ENCODE assay signal across 8 cellular contexts in genomic region chr11:94129505-94130335, GRCh38. TPM values are rescaled to one million over a fixed set of nuclear protein-coding genes. Genes with fewer than 3 reads are reported as not detected.
DNase-seq lines count a peak whose midpoint lies in the region; ATAC-seq and TF ChIP-seq lines count a peak whose summit lies in the region.

No MANE protein-coding gene starts in this region.

- no peaks in the 10 kb centered on the region for H3K9me3 Mint-ChIP-seq in activated naive CD8-positive, alpha-beta T cell treated with anti-CD3 and anti-CD28 coated beads, Interleukin-2, amount 10 ng/mL, durations not matched to agents 7 days and 5 days
- H3K9me3 Mint-ChIP-seq in activated naive CD8-positive, alpha-beta T cell treated with anti-CD3 and anti-CD28 coated beads for 36 hours: no peaks in the 10 kb centered on the region

- DNase-seq in activated naive CD8-positive, alpha-beta T cell treated with anti-CD3 and anti-CD28 coated beads, Interleukin-2, amount 10 ng/mL, durations not matched to agents 7 days and 5 days: no peak
- no peak for DNase-seq in activated naive CD8-positive, alpha-beta T cell treated with anti-CD3 and anti-CD28 coated beads for 36 hours
- DNase-seq in RWPE2 (ENCODE audit: low spot score): no peak
- DNase-seq in foreskin fibroblast: no peak
- no peak for DNase-seq in retinal pigment epithelial cell (ENCODE audit: low read depth)
- DNase-seq in GM13976 (ENCODE audit: low spot score): no peak
- DNase-seq in globus pallidus (ENCODE audit: low spot score): no peak

- TF ChIP-seq CTCF in RWPE2 (IDR thresholded peaks at IDR 0.05; ENCODE audit: poor library complexity, severe bottlenecking) (no peak), foreskin fibroblast (IDR thresholded peaks at IDR 0.05; ENCODE audit: low read depth, low read length) (no peak), retinal pigment epithelial cell (conservative IDR thresholded peaks at IDR 0.05; ENCODE audit: low read depth, low read length) (no peak), GM13976 (IDR thresholded peaks at IDR 0.05; ENCODE audit: borderline replicate concordance, control extremely low read depth, extremely low read depth, insufficient read depth, missing control alignments) (no peak)

- no peaks in the 10 kb centered on the region for H3K27me3 ChIP-seq in RWPE2 (ENCODE audit: insufficient read depth, poor library complexity, severe bottlenecking)

- POLR2A ChIA-PET in activated naive CD8-positive, alpha-beta T cell treated with anti-CD3 and anti-CD28 coated beads, Interleukin-2, amount 10 ng/mL, durations not matched to agents 7 days and 5 days (lab: Charles Lee): interaction anchor here (0.8 to 2.5 kb wide), 9 partner anchors 13 to 1660 kb away, joined by 3 to 10 read pairs (median 4); partner anchors contain the start of genes C11orf54, CEP57, CWC15 and FAM76B

- ATAC-seq in activated naive CD8-positive, alpha-beta T cell treated with anti-CD3 and anti-CD28 coated beads, Interleukin-2, amount 10 ng/mL, durations not matched to agents 7 days and 5 days (ENCODE audit: low read depth): peak; percentile 34
- ATAC-seq in RWPE2 (ENCODE audit: low read depth) (peak; percentile 63; the same call in 2 of the 3 replicates), HG02938 (IDR thresholded peaks at IDR 0.05; ENCODE audit: unreplicated experiment) (no peak)

- H3K4me1 ChIP-seq in RWPE2 (ENCODE audit: insufficient read depth, poor library complexity, severe bottlenecking): peaks cover 23% of the 10 kb centered on the region

- H3K27ac ChIP-seq in RWPE2 (ENCODE audit: poor library complexity, severe bottlenecking): peak overlapping the region; percentile 98

- H3K36me3 ChIP-seq in RWPE2 (ENCODE audit: low read depth): no peaks in the 10 kb centered on the region

- H3K27me3 Mint-ChIP-seq in activated naive CD8-positive, alpha-beta T cell treated with anti-CD3 and anti-CD28 coated beads, Interleukin-2, amount 10 ng/mL, durations not matched to agents 7 days and 5 days: peaks cover 4% of the 10 kb centered on the region
- no peaks in the 10 kb centered on the region for H3K27me3 Mint-ChIP-seq in activated naive CD8-positive, alpha-beta T cell treated with anti-CD3 and anti-CD28 coated beads for 36 hours

- in situ Hi-C loops in GM13976 (cut with MboI; ENCODE audit: low sequenced_read_pairs, unreplicated experiment): no loop called here

- no peaks in the 10 kb centered on the region for H3K9me3 ChIP-seq in RWPE2 (ENCODE audit: severe bottlenecking)

- H3K27ac Mint-ChIP-seq in activated naive CD8-positive, alpha-beta T cell treated with anti-CD3 and anti-CD28 coated beads, Interleukin-2, amount 10 ng/mL, durations not matched to agents 7 days and 5 days: no peak overlapping the region
- no peak overlapping the region for H3K27ac Mint-ChIP-seq in activated naive CD8-positive, alpha-beta T cell treated with anti-CD3 and anti-CD28 coated beads for 36 hours

- no peak overlapping the region for H3K4me3 Mint-ChIP-seq in activated naive CD8-positive, alpha-beta T cell treated with anti-CD3 and anti-CD28 coated beads, Interleukin-2, amount 10 ng/mL, durations not matched to agents 7 days and 5 days
- no peak overlapping the region for H3K4me3 Mint-ChIP-seq in activated naive CD8-positive, alpha-beta T cell treated with anti-CD3 and anti-CD28 coated beads for 36 hours

- peaks cover 20% of the 10 kb centered on the region for H3K4me1 Mint-ChIP-seq in activated naive CD8-positive, alpha-beta T cell treated with anti-CD3 and anti-CD28 coated beads, Interleukin-2, amount 10 ng/mL, durations not matched to agents 7 days and 5 days
- H3K4me1 Mint-ChIP-seq in activated naive CD8-positive, alpha-beta T cell treated with anti-CD3 and anti-CD28 coated beads for 36 hours: peaks cover 23% of the 10 kb centered on the region

- peak overlapping the region; percentile 78 for H3K4me3 ChIP-seq in RWPE2 (ENCODE audit: severe bottlenecking)
- H3K4me3 ChIP-seq in foreskin fibroblast (ENCODE audit: low read depth in 1 of 2, low read length in 2 of 2): peak overlapping the region; percentile 81 to 85
- H3K4me3 ChIP-seq in retinal pigment epithelial cell (ENCODE audit: low read length): peak overlapping the region; percentile 70

- H3K36me3 Mint-ChIP-seq in activated naive CD8-positive, alpha-beta T cell treated with anti-CD3 and anti-CD28 coated beads, Interleukin-2, amount 10 ng/mL, durations not matched to agents 7 days and 5 days: no peaks in the 10 kb centered on the region
- H3K36me3 Mint-ChIP-seq in activated naive CD8-positive, alpha-beta T cell treated with anti-CD3 and anti-CD28 coated beads for 36 hours: no peaks in the 10 kb centered on the region

RNA-seq across cellular contexts. Expression of gene PANX1, which starts 1.1 kb away (rescaled TPM):
- total RNA-seq in activated naive CD8-positive, alpha-beta T cell treated with anti-CD3 and anti-CD28 coated beads, Interleukin-2, amount 10 ng/mL, durations not matched to agents 7 days and 5 days: 1 to 10 TPM; 9.4 to 9.8 TPM
- total RNA-seq in activated naive CD8-positive, alpha-beta T cell treated with anti-CD3 and anti-CD28 coated beads for 36 hours: 10 to 100 TPM; 14.1 to 14.2 TPM
